In the genomic region with DNA sequence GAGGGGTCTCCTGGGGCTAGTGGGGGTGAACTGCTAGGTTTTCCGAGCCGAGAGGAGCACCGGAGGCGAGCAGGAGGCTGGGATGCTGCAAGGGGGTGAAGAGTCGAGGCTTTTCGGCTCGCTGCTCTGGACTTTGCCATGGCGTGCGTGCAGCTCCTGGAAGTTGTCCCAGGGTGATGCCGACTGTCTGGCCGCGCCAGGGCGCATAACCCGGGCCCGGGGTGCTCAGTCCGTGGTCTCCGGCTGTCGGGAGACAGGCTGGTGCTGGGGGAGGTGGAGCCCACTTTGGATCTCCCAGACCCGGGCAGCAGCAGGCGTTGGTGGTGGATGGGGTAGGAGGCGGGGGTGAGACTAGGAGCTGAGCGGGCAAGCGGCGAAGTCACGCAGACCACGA, we compare ENCODE assay signal across 9 cellular contexts. TPM values are rescaled to one million over a fixed set of nuclear protein-coding genes. Genes with fewer than 3 reads are reported as not detected.
DNase-seq lines count a peak whose midpoint lies in the region; ATAC-seq and TF ChIP-seq lines count a peak whose summit lies in the region.
"Had no signal": no experiment of that assay in that cellular context is flagged by ENCODE, and none has a peak within 500 bp of the region (broad histone marks: within the 10 kb centered on the region; RNA-seq: fewer than 3 reads in every experiment).

No MANE protein-coding gene starts in this region.

- no peak overlapping the region for H3K27ac Mint-ChIP-seq in neural crest cell (ENCODE audit: unreplicated experiment)

- no peaks in the 10 kb centered on the region for H3K9me3 Mint-ChIP-seq in neural crest cell

- DNase-seq in AG08395 (ENCODE audit: low spot score) (peak; percentile 17), NCI-H69 (lab: John Stamatoyannopoulos, UW) (peak; percentile 46), fibroblast of gingiva (ENCODE audit: low read depth) (peak; percentile 6), neural crest cell (ENCODE audit: low read depth, low spot score) (peak; percentile 6), NCI-H1436 (lab: John Stamatoyannopoulos, UW) (no peak), GF-D8 (lab: John Stamatoyannopoulos, UW) (no peak)
- no peak for DNase-seq in stimulated activated CD4-positive, alpha-beta T cell treated with anti-CD3 and anti-CD28 coated beads, Interleukin-4, amount 100 ng/mL, for 1 hour
- DNase-seq: NCI-H1092 treated with DMSO at 0.1 percent for 48 hours had no signal

- no peak for TF ChIP-seq CTCF in neural crest cell (conservative IDR thresholded peaks at IDR 0.05)

- H3K4me3 Mint-ChIP-seq in neural crest cell = peak overlapping the region; percentile 90

- no peak for ATAC-seq in GM19455 (IDR thresholded peaks at IDR 0.05; ENCODE audit: unreplicated experiment)

- peaks cover 45% of the 10 kb centered on the region for H3K27me3 Mint-ChIP-seq in neural crest cell (ENCODE audit: low read depth)

- no peaks in the 10 kb centered on the region for H3K36me3 Mint-ChIP-seq in neural crest cell (ENCODE audit: low read depth)

- H3K4me1 Mint-ChIP-seq in neural crest cell = peaks cover 18% of the 10 kb centered on the region

RNA-seq across cellular contexts. Expression of a gene that starts 0.8 kb away (rescaled TPM):
- 1.4 and 2.2 TPM in 2 replicates for total RNA-seq in neural crest cell

Comparison
In these comparisons a context has a peak if more than half of its experiments do, and no peak if none do; other contexts are left out.
1. DNase-seq: peak in AG08395 (single experiment), NCI-H69 (single experiment), fibroblast of gingiva (single experiment) and neural crest cell (single experiment); none in stimulated activated CD4-positive, alpha-beta T cell treated with anti-CD3 and anti-CD28 coated beads, Interleukin-4, amount 100 ng/mL, for 1 hour (single experiment), NCI-H1436 (single experiment) and GF-D8 (single experiment).